ENCODE assay signal across 1 cellular context in the genomic region with DNA sequence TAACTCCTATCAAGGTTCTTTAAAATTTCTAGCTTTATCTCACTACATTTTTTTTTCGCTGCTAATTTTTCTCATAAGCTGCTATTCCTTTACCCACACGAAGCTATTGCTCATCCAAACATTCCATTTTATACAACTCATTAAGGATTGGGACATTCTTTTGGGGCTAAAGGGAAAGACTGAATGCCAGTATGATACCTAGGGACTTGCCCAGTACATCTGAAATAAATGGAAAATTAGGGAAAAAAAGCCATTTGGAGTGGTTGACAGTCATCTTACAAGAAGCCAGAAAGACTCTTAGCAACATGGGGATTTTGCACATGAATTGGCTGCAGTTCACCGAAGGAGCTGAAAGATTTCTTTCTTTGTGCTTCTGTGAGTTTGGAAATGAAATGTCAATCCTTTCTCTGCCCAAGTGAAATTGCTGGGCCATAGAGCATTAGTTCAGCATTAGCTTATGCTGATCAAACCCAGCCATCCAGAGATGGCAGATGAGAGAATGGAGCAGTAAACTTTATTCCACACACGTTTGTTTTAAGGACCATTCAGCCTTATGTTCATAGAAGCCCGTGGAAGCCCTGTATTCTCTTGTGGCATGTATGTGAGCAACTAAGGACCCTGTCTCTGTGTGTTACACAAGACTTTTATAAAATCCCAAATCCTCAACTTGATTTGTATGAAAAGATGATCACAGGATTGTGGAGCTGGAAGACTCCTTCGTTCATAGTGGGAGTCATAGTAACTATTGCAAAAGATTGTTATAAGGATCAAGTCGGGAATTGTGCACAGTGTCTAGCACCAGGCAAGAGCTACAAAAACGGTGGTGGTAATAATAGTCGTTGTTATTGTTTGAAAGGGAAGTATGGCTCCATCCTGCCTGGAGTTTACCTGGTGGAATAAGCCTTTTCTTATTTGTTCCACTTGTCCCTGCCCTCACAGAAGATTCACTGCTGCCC.
TF ChIP-seq lines count a peak whose summit lies in the region.

No MANE protein-coding gene starts in this region.

TF ChIP-seq in GM23338, 12 proteins besides CTCF, POLR2A, EP300 and RAD21 (continued from another document):
- TF ChIP-seq REST (IDR thresholded peaks at IDR 0.05; ENCODE audit: unreplicated experiment) (no peak), ZNF331 (CRISPR knock-in tag; IDR thresholded peaks at IDR 0.05; ENCODE audit: low read depth) (no peak), EZH2 (IDR thresholded peaks at IDR 0.05; ENCODE audit: low read depth, unreplicated experiment) (no peak), ZNF462 (CRISPR knock-in tag; IDR thresholded peaks at IDR 0.05) (no peak), JUNB (IDR thresholded peaks at IDR 0.05; ENCODE audit: unreplicated experiment) (no peak)
